12 cellular contexts compared by ENCODE assay signal in the genomic region with DNA sequence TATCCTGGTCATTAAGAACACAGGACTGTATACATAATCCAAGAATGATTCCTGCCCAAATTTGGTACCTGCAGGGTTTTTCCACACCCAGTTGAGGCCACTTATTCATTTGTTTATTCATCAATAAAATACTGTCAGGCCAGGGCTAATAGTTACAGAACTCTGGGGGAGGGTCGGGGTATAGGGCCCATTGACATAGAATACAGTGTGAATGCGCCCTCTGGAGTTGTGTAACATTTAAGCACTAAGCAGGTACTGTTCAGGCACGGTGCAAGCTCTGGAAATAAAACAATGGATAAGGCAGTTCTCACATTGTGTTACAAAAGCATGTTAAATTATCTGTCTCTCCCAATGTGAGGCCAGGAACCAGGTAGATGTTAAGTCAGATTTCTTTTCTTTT. TPM values are rescaled to one million over a fixed set of nuclear protein-coding genes. Genes with fewer than 3 reads are reported as not detected.
DNase-seq lines count a peak whose midpoint lies in the region; ATAC-seq and TF ChIP-seq lines count a peak whose summit lies in the region.
"Had no signal": no experiment of that assay in that cellular context is flagged by ENCODE, and none has a peak within 500 bp of the region (broad histone marks: within the 10 kb centered on the region; RNA-seq: fewer than 3 reads in every experiment).

No MANE protein-coding gene starts in this region.

- H3K4me3 Mint-ChIP-seq in stimulated activated effector memory CD8-positive, alpha-beta T cell treated with anti-CD3 and anti-CD28 coated beads, Interleukin-12 subunit alpha, Interleukin-12 subunit beta, amount 100 ng/mL, for 72 hours: no peak overlapping the region

- no peaks in the 10 kb centered on the region for H3K9me3 Mint-ChIP-seq in stimulated activated effector memory CD8-positive, alpha-beta T cell treated with anti-CD3 and anti-CD28 coated beads, Interleukin-12 subunit alpha, Interleukin-12 subunit beta, amount 100 ng/mL, for 72 hours

- no peak for TF ChIP-seq POLR2A in breast epithelium (IDR thresholded peaks at IDR 0.05)

- no peak overlapping the region for H3K27ac Mint-ChIP-seq in stimulated activated effector memory CD8-positive, alpha-beta T cell treated with anti-CD3 and anti-CD28 coated beads, Interleukin-12 subunit alpha, Interleukin-12 subunit beta, amount 100 ng/mL, for 72 hours

- H3K4me1 ChIP-seq in breast epithelium (no peaks in the 10 kb centered on the region), MM.1S (ENCODE audit: low read length) (no peaks in the 10 kb centered on the region)
- H3K4me1 ChIP-seq: BLaER1, parathyroid adenoma had no signal

- intact Hi-C loops in breast epithelium (cut with DNase I; ENCODE audit: low total_unique reads) (no loop called here), sciatic nerve (cut with DNase I) (no loop called here)

- DNase-seq in T47D (ENCODE audit: low read depth in 1 of 2, low spot score in 1 of 2) (peak; percentile 14 to 60), breast epithelium (ENCODE audit: low spot score in 2 of 2) (no peak), NCI-H1105 (lab: John Stamatoyannopoulos, UW) (peak; percentile 17), T1000 (lab: John Stamatoyannopoulos, UW) (no peak), MM.1S (no peak), sciatic nerve (ENCODE audit: low spot score) (no peak)
- no peak for DNase-seq in stimulated activated effector memory CD8-positive, alpha-beta T cell treated with anti-CD3 and anti-CD28 coated beads, Interleukin-12 subunit alpha, Interleukin-12 subunit beta, amount 100 ng/mL, for 72 hours (ENCODE audit: low spot score in 2 of 2)
- DNase-seq: activated CD8-positive, alpha-beta memory T cell treated with anti-CD3 and anti-CD28 coated beads, Interleukin-2, amount 50 U/mL, for 4 hours; SIG-M5 had no signal

- no peaks in the 10 kb centered on the region for H3K79me2 ChIP-seq in MM.1S (ENCODE audit: low read length)
- H3K79me2 ChIP-seq: parathyroid adenoma had no signal

- H3K9ac ChIP-seq in MM.1S (ENCODE audit: low read length): no peak overlapping the region
- H3K9ac ChIP-seq: BLaER1, parathyroid adenoma had no signal

- no peaks in the 10 kb centered on the region for H4K20me1 ChIP-seq in MM.1S (ENCODE audit: insufficient read depth, low read length)
- H4K20me1 ChIP-seq: BLaER1 had no signal

- H3K9me3 ChIP-seq in breast epithelium: no peaks in the 10 kb centered on the region
- H3K9me3 ChIP-seq in MM.1S (replicated peaks; ENCODE audit: insufficient read depth, low read length): no peaks in the 10 kb centered on the region
- H3K9me3 ChIP-seq: BLaER1 had no signal

- H3F3A ChIP-seq in MM.1S (ENCODE audit: insufficient read depth, low read length): no peaks in the 10 kb centered on the region

- in situ Hi-C loops in T47D (cut with HindIII; ENCODE audit: low pct_unique_long_range_greater_than_20kb, low sequenced_read_pairs): no loop called here

- H3K27ac ChIP-seq in breast epithelium: no peak overlapping the region
- H3K27ac ChIP-seq in MM.1S (ENCODE audit: low read length): no peak overlapping the region
- H3K27ac ChIP-seq: BLaER1, parathyroid adenoma had no signal

- peak; percentile 58; the same call in 2 of the 3 replicates for ATAC-seq in SK-N-SH treated with all-trans-retinoic acid at 6 μM for 48 hours
- ATAC-seq in stimulated activated effector memory CD8-positive, alpha-beta T cell treated with anti-CD3 and anti-CD28 coated beads, Interleukin-12 subunit alpha, Interleukin-12 subunit beta, amount 100 ng/mL, for 72 hours: peak; percentile 55
- no peak for ATAC-seq in sciatic nerve

- H3K27me3 ChIP-seq in breast epithelium (no peaks in the 10 kb centered on the region), MM.1S (replicated peaks; ENCODE audit: insufficient read depth, low read length) (no peaks in the 10 kb centered on the region)
- H3K27me3 ChIP-seq: BLaER1 had no signal

- no peaks in the 10 kb centered on the region for H3K4me1 Mint-ChIP-seq in stimulated activated effector memory CD8-positive, alpha-beta T cell treated with anti-CD3 and anti-CD28 coated beads, Interleukin-12 subunit alpha, Interleukin-12 subunit beta, amount 100 ng/mL, for 72 hours

- H3K4me3 ChIP-seq in breast epithelium (no peak overlapping the region), MM.1S (ENCODE audit: low read length) (no peak overlapping the region)
- H3K4me3 ChIP-seq: BLaER1 had no signal

- no peaks in the 10 kb centered on the region for H3K9me2 ChIP-seq in MM.1S (replicated peaks; ENCODE audit: insufficient read depth, low read length)

- H3K4me2 ChIP-seq in MM.1S (ENCODE audit: low read depth, low read length): no peak overlapping the region
- H3K4me2 ChIP-seq: BLaER1 had no signal

- H3K36me3 ChIP-seq in breast epithelium (no peaks in the 10 kb centered on the region), MM.1S (replicated peaks; ENCODE audit: insufficient read depth, low read length) (no peaks in the 10 kb centered on the region)
- H3K36me3 ChIP-seq: BLaER1 had no signal

- H3K36me3 Mint-ChIP-seq in stimulated activated effector memory CD8-positive, alpha-beta T cell treated with anti-CD3 and anti-CD28 coated beads, Interleukin-12 subunit alpha, Interleukin-12 subunit beta, amount 100 ng/mL, for 72 hours: no peaks in the 10 kb centered on the region

- TF ChIP-seq CTCF in breast epithelium (IDR thresholded peaks at IDR 0.05) (peak in 1 of 3 donors; percentile 24), MM.1S (IDR thresholded peaks at IDR 0.05; ENCODE audit: low read length) (no peak)

- no peak overlapping the region for H2AFZ ChIP-seq in MM.1S (ENCODE audit: low read length)
- H2AFZ ChIP-seq: parathyroid adenoma had no signal

TF ChIP-seq in SK-N-SH treated with all-trans-retinoic acid at 6 μM for 48 hours, 23 proteins besides CTCF, POLR2A, EP300 and RAD21:
- no peak for TF ChIP-seq TCF4 (CRISPR knock-in tag; IDR thresholded peaks at IDR 0.05; ENCODE audit: borderline replicate concordance)
- no peak for TF ChIP-seq ESRRG (CRISPR knock-in tag; IDR thresholded peaks at IDR 0.05)
- no peak for TF ChIP-seq ZNF8 (CRISPR knock-in tag; IDR thresholded peaks at IDR 0.05)
- no peak for TF ChIP-seq PPARA (CRISPR knock-in tag; IDR thresholded peaks at IDR 0.05; ENCODE audit: borderline replicate concordance)
- TF ChIP-seq ARNTL (CRISPR knock-in tag; IDR thresholded peaks at IDR 0.05; ENCODE audit: borderline replicate concordance, low read depth): no peak
- TF ChIP-seq, protein P1, sequence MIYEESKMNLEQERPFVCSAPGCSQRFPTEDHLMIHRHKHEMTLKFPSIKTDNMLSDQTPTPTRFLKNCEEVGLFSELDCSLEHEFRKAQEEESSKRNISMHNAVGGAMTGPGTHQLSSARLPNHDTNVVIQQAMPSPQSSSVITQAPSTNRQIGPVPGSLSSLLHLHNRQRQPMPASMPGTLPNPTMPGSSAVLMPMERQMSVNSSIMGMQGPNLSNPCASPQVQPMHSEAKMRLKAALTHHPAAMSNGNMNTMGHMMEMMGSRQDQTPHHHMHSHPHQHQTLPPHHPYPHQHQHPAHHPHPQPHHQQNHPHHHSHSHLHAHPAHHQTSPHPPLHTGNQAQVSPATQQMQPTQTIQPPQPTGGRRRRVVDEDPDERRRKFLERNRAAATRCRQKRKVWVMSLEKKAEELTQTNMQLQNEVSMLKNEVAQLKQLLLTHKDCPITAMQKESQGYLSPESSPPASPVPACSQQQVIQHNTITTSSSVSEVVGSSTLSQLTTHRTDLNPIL (CRISPR knock-in tag; IDR thresholded peaks at IDR 0.05; ENCODE audit: low read depth): no peak
- TF ChIP-seq, protein P2, sequence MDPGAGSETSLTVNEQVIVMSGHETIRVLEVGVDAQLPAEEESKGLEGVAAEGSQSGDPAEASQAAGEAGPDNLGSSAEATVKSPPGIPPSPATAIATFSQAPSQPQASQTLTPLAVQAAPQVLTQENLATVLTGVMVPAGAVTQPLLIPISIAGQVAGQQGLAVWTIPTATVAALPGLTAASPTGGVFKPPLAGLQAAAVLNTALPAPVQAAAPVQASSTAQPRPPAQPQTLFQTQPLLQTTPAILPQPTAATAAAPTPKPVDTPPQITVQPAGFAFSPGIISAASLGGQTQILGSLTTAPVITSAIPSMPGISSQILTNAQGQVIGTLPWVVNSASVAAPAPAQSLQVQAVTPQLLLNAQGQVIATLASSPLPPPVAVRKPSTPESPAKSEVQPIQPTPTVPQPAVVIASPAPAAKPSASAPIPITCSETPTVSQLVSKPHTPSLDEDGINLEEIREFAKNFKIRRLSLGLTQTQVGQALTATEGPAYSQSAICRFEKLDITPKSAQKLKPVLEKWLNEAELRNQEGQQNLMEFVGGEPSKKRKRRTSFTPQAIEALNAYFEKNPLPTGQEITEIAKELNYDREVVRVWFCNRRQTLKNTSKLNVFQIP (CRISPR knock-in tag; IDR thresholded peaks at IDR 0.05; ENCODE audit: borderline replicate concordance, low read depth): no peak

RNA-seq across cellular contexts. Expression of a gene that starts 30.8 kb away (rescaled TPM):
- total RNA-seq in breast epithelium: 100 to 1,000 TPM in 1 of 3 donors, 10 to 100 TPM in 2; 26.9 to 138 (median 93.7) TPM
- 34.5 TPM for total RNA-seq in sciatic nerve

RNA-seq across cellular contexts. Expression of a gene that starts 53.5 kb away (rescaled TPM):
- total RNA-seq in breast epithelium (1,000 to 10,000 TPM; 3,228 to 5,074 (median 4,710) TPM), sciatic nerve (1,451 TPM)

Comparison
In these comparisons a context has a peak if more than half of its experiments do, and no peak if none do; other contexts are left out.
1. DNase-seq: peak in T47D (2 of 2) and NCI-H1105 (single experiment); none in breast epithelium (0 of 2), stimulated activated effector memory CD8-positive, alpha-beta T cell treated with anti-CD3 and anti-CD28 coated beads, Interleukin-12 subunit alpha, Interleukin-12 subunit beta, amount 100 ng/mL, for 72 hours (0 of 2), T1000 (single experiment), MM.1S (single experiment) and sciatic nerve (single experiment).